Comparison of ENCODE assay signal across 8 cellular contexts in the genomic region with DNA sequence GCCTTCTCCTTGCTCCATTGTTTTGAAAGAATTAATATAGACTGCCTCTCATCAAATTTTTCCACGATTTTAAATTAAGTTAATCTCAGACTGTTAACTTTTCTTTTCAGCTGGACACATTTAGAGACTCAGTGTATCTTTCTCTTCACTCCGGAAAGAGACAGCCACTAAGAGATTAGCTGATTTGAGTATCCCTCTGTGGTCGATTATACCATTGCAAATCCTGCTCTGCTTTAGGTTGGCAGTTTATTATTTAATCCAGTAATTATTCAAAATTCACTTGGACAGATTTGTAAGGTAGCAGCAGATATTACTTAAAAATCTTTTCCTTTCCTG. TPM values are rescaled to one million over a fixed set of nuclear protein-coding genes. Genes with fewer than 3 reads are reported as not detected.
A peak's percentile ranks its signal among the peaks of the same experiment; 100 is the strongest.
DNase-seq lines count a peak whose midpoint lies in the region; ATAC-seq and TF ChIP-seq lines count a peak whose summit lies in the region.

No MANE protein-coding gene starts in this region.

- H3K9me3 Mint-ChIP-seq in endodermal cell (no peaks in the 10 kb centered on the region), osteocyte (ENCODE audit: unreplicated experiment) (no peaks in the 10 kb centered on the region)

- H2AFZ ChIP-seq in DND-41 (ENCODE audit: low read depth, low read length) (peak overlapping the region; percentile 88), OCI-LY1 (ENCODE audit: low read length) (peak overlapping the region; percentile 92; the same call in 1 of the 2 replicates)

- POLR2A ChIA-PET in GM10248 (lab: Yijun Ruan, JAX), result interaction anchor here (1.2 to 1.4 kb wide), 2 partner anchors 10 to 11 kb away, joined by 3 to 4 read pairs; no protein-coding TSS in a partner anchor

- H3K9ac ChIP-seq in DND-41 (ENCODE audit: low read depth, low read length), result peak overlapping the region; percentile 98
- peak overlapping the region; percentile 81 for H3K9ac ChIP-seq in OCI-LY1 (ENCODE audit: low read length)
- H3K9ac ChIP-seq in endodermal cell (ENCODE audit: extremely low read depth, low read length, poor library complexity, severe bottlenecking), result peak overlapping the region; percentile 90

- H3K9me2 ChIP-seq in OCI-LY1 (ENCODE audit: low read depth, low read length), result no peaks in the 10 kb centered on the region

- H3K4me2 ChIP-seq in DND-41 (ENCODE audit: insufficient read depth, low read length) (peak overlapping the region; percentile 89), OCI-LY1 (ENCODE audit: low read length) (peak overlapping the region; percentile 96)

- H3K4me1 Mint-ChIP-seq in endodermal cell, result peaks cover 5% of the 10 kb centered on the region
- H3K4me1 Mint-ChIP-seq in osteocyte (ENCODE audit: unreplicated experiment), result peaks cover 27% of the 10 kb centered on the region

- peaks cover 8% of the 10 kb centered on the region for H3K36me3 Mint-ChIP-seq in endodermal cell (ENCODE audit: low read depth)
- peaks cover 4% of the 10 kb centered on the region for H3K36me3 Mint-ChIP-seq in osteocyte (ENCODE audit: unreplicated experiment)

- peaks cover 11% of the 10 kb centered on the region; the same call in 1 of the 2 replicates for H4K20me1 ChIP-seq in DND-41 (ENCODE audit: insufficient read depth, low read length)
- H4K20me1 ChIP-seq in OCI-LY1 (ENCODE audit: insufficient read depth, low read length), result no peaks in the 10 kb centered on the region

- no peaks in the 10 kb centered on the region for H3K9me3 ChIP-seq in DND-41 (ENCODE audit: insufficient read depth, low read length, severe bottlenecking)
- H3K9me3 ChIP-seq in OCI-LY1 (ENCODE audit: low read length), result no peaks in the 10 kb centered on the region
- H3K9me3 ChIP-seq in endodermal cell (ENCODE audit: control insufficient read depth, low read length), result no peaks in the 10 kb centered on the region

- H3K4me3 Mint-ChIP-seq in endodermal cell, result peak overlapping the region; percentile 90
- peak overlapping the region; percentile 100 for H3K4me3 Mint-ChIP-seq in osteocyte (ENCODE audit: unreplicated experiment)

- H3K27me3 ChIP-seq in DND-41 (ENCODE audit: insufficient read depth, low read length, poor library complexity) (peaks cover 5% of the 10 kb centered on the region), OCI-LY1 (ENCODE audit: insufficient read depth, low read length) (no peaks in the 10 kb centered on the region), endodermal cell (ENCODE audit: control insufficient read depth, insufficient read depth, low read length, poor library complexity, severe bottlenecking) (no peaks in the 10 kb centered on the region)

- peak overlapping the region; percentile 89 for H3K27ac ChIP-seq in DND-41 (ENCODE audit: low read length)
- H3K27ac ChIP-seq in OCI-LY1 (ENCODE audit: low read depth, low read length, poor library complexity, severe bottlenecking), result peak overlapping the region; percentile 64
- peak overlapping the region; percentile 93 for H3K27ac ChIP-seq in endodermal cell (ENCODE audit: low read depth, low read length)

- peaks cover 54% of the 10 kb centered on the region for H3K79me2 ChIP-seq in DND-41 (ENCODE audit: insufficient read depth, low read length)
- H3K79me2 ChIP-seq in OCI-LY1 (ENCODE audit: insufficient read depth, low read length), result peaks cover 35% of the 10 kb centered on the region

- H3K36me3 ChIP-seq in DND-41 (ENCODE audit: insufficient read depth, low read length) (peaks cover 22% of the 10 kb centered on the region), OCI-LY1 (ENCODE audit: insufficient read depth, low read length) (peaks cover 22% of the 10 kb centered on the region; the same call in 1 of the 2 replicates), endodermal cell (ENCODE audit: control insufficient read depth, insufficient read depth, low read length) (peaks cover 25% of the 10 kb centered on the region)

- no peaks in the 10 kb centered on the region for H3F3A ChIP-seq in OCI-LY1 (ENCODE audit: insufficient read depth, low read length)

- H3K27ac Mint-ChIP-seq in endodermal cell (peak overlapping the region; percentile 99), osteocyte (ENCODE audit: unreplicated experiment) (peak overlapping the region; percentile 100)

- 25 to 30% methylated on average over 2 to 3 of the region's 3 CpGs for WGBS in endodermal cell (ENCODE audit: insufficient coverage in 1 of 2, insufficient read length in 1 of 2), 2 experiments

- peak overlapping the region; percentile 74 to 90 for H3K4me3 ChIP-seq in DND-41 (ENCODE audit: low read depth in 1 of 2, low read length in 2 of 2)
- peak overlapping the region; percentile 89 for H3K4me3 ChIP-seq in OCI-LY1 (ENCODE audit: low read depth, low read length, poor library complexity, severe bottlenecking)
- H3K4me3 ChIP-seq in endodermal cell (ENCODE audit: low read length), result peak overlapping the region; percentile 99

- no peak for TF ChIP-seq CTCF in DND-41 (IDR thresholded peaks at IDR 0.05; ENCODE audit: borderline replicate concordance, extremely low read depth, low read length, poor library complexity, severe bottlenecking)
- no peak for TF ChIP-seq CTCF in OCI-LY1 (IDR thresholded peaks at IDR 0.05; ENCODE audit: low read length)
- TF ChIP-seq CTCF in endodermal cell (conservative IDR thresholded peaks at IDR 0.05), result no peak
- TF ChIP-seq CTCF in osteocyte (IDR thresholded peaks at IDR 0.05), result no peak
- no peak for TF ChIP-seq CTCF in GM10248 (IDR thresholded peaks at IDR 0.05; ENCODE audit: control extremely low read depth, extremely low read depth, low read depth, missing control alignments)

- ATAC-seq in DND-41 (ENCODE audit: insufficient read depth, low read depth), result no peak
- no peak for ATAC-seq in HG03469 (IDR thresholded peaks at IDR 0.05; ENCODE audit: unreplicated experiment)

- CTCF ChIA-PET in GM10248 (lab: Yijun Ruan, JAX), result interaction anchor here (1.0 to 3.3 kb wide), 11 partner anchors 12 to 77 kb away, joined by 3 to 14 read pairs (median 7); partner anchors contain the start of genes IRAK4 and PUS7L

- DNase-seq in DND-41, result no peak
- no peak for DNase-seq in endodermal cell
- DNase-seq in osteocyte (ENCODE audit: extremely low spot score, unreplicated experiment), result no peak
- no peak for DNase-seq in GM10248 (ENCODE audit: extremely low spot score)
- no peak for DNase-seq in inferior parietal cortex (ENCODE audit: extremely low spot score)
- no peak for DNase-seq in mesenteric fat pad (ENCODE audit: low spot score)

- H3K27me3 Mint-ChIP-seq in endodermal cell (ENCODE audit: insufficient read depth), result peaks cover 12% of the 10 kb centered on the region
- H3K27me3 Mint-ChIP-seq in osteocyte (ENCODE audit: unreplicated experiment), result peaks cover 10% of the 10 kb centered on the region

- H3K4me1 ChIP-seq in DND-41 (ENCODE audit: insufficient read depth, low read length), result peaks cover 37% of the 10 kb centered on the region
- H3K4me1 ChIP-seq in OCI-LY1 (ENCODE audit: insufficient read depth, low read length, severe bottlenecking), result peaks cover 36% of the 10 kb centered on the region
- H3K4me1 ChIP-seq in endodermal cell (ENCODE audit: control insufficient read depth, insufficient read depth, low read length), result peaks cover 4% of the 10 kb centered on the region

RNA-seq across cellular contexts. Expression of gene TWF1, which starts 0.6 kb away (rescaled TPM):
- total RNA-seq in endodermal cell (10 to 100 TPM; 25.1 to 28.0 TPM), osteocyte (74.0 and 79.7 TPM in 2 replicates), mesenteric fat pad (84.8 TPM)
- polyA plus RNA-seq in endodermal cell (2013, experiment 1 of 2), result 50.2 TPM
- 48.9 TPM for polyA plus RNA-seq in endodermal cell (2013, experiment 2 of 2)

RNA-seq across cellular contexts. Expression of gene TMEM117, which starts 29.2 kb away (rescaled TPM):
- 1 to 10 TPM in 1 of 2 donors, under 1 TPM in 1; 0.79 to 1.4 TPM for total RNA-seq in endodermal cell
- polyA plus RNA-seq in endodermal cell (2013, experiment 1 of 2), result 2.6 TPM
- 3.1 TPM for polyA plus RNA-seq in endodermal cell (2013, experiment 2 of 2)
- 14.2 and 18.4 TPM in 2 replicates for total RNA-seq in osteocyte
- 7.7 TPM for total RNA-seq in mesenteric fat pad

RNA-seq across cellular contexts. Expression of gene IRAK4, which starts 48.0 kb away (rescaled TPM):
- 1 to 10 TPM; 5.9 to 9.2 TPM for total RNA-seq in endodermal cell
- polyA plus RNA-seq in endodermal cell (2013, experiment 1 of 2), result 9.2 TPM
- polyA plus RNA-seq in endodermal cell (2013, experiment 2 of 2), result 10.5 TPM
- 9.6 and 10.0 TPM in 2 replicates for total RNA-seq in osteocyte
- 14.3 TPM for total RNA-seq in mesenteric fat pad

RNA-seq across cellular contexts. Expression of gene PUS7L, which starts 48.1 kb away (rescaled TPM):
- total RNA-seq in endodermal cell (10 to 100 TPM; 15.2 to 23.6 TPM), osteocyte (5.5 and 7.6 TPM in 2 replicates), mesenteric fat pad (10.3 TPM)
- polyA plus RNA-seq in endodermal cell (2013, experiment 1 of 2), result 10.7 TPM
- 15.3 TPM for polyA plus RNA-seq in endodermal cell (2013, experiment 2 of 2)
